ENCODE assay signal across 26 cellular contexts in genomic region chr13:99536023-99536422, GRCh38.
"Had no signal": no experiment of that assay in that cellular context is flagged by ENCODE, and none has a peak within 500 bp of the region (broad histone marks: within the 10 kb centered on the region; RNA-seq: fewer than 3 reads in every experiment).

No MANE protein-coding gene starts in this region.

- H3K4me1 ChIP-seq: left lung, lower lobe of right lung, right atrium auricular region, right lobe of liver, suprapubic skin, tibial artery, upper lobe of right lung had no signal

- H3K27me3 Mint-ChIP-seq: naive thymus-derived CD4-positive, alpha-beta T cell; natural killer cell treated with Interleukin-12 subunit alpha and Interleukin-12 subunit beta and Interleukin-15 and Interleukin-18, amount 100 ng/mL, for 72 hours; progenitor cell of endocrine pancreas; stimulated activated naive CD8-positive, alpha-beta T cell treated with anti-CD3 and anti-CD28 coated beads, Interleukin-15, Interleukin-2, amounts not matched to agents 100 ng/mL and 50 ng/mL, for 24 hours had no signal

- H3K9me3 ChIP-seq: left lung, lower lobe of right lung, mucosa of descending colon, ovary, right atrium auricular region, right lobe of liver, spleen, suprapubic skin, thoracic aorta, tibial artery, upper lobe of right lung had no signal

- H3K27me3 ChIP-seq: left lung, ovary, right atrium auricular region, right lobe of liver, spleen, suprapubic skin, tibial artery, upper lobe of right lung had no signal

- H3K4me3 Mint-ChIP-seq: immature natural killer cell; naive thymus-derived CD4-positive, alpha-beta T cell; natural killer cell treated with Interleukin-12 subunit alpha and Interleukin-12 subunit beta and Interleukin-15 and Interleukin-18, amount 100 ng/mL, for 72 hours; stimulated activated effector memory CD8-positive, alpha-beta T cell treated with anti-CD3 and anti-CD28 coated beads, Interleukin-12 subunit alpha, Interleukin-12 subunit beta, amount 100 ng/mL, for 72 hours; stimulated activated naive CD8-positive, alpha-beta T cell treated with anti-CD3 and anti-CD28 coated beads, Interleukin-15, Interleukin-2, amounts not matched to agents 100 ng/mL and 50 ng/mL, for 24 hours had no signal

- H3K4me3 ChIP-seq: left lung, lower lobe of right lung, mucosa of descending colon, ovary, right atrium auricular region, right lobe of liver, spleen, suprapubic skin, thoracic aorta, tibial artery, upper lobe of right lung had no signal

- ATAC-seq: left colon; left lung; lower lobe of right lung; mucosa of descending colon; naive thymus-derived CD4-positive, alpha-beta T cell; natural killer cell treated with Interleukin-12 subunit alpha and Interleukin-12 subunit beta and Interleukin-15 and Interleukin-18, amount 100 ng/mL, for 72 hours; right lobe of liver; stimulated activated effector memory CD8-positive, alpha-beta T cell treated with anti-CD3 and anti-CD28 coated beads, Interleukin-12 subunit alpha, Interleukin-12 subunit beta, amount 100 ng/mL, for 72 hours; upper lobe of right lung had no signal

- H3K36me3 ChIP-seq: ovary had no signal

- DNase-seq: hippocampal formation; immature natural killer cell; kidney; left colon; left lung; lower lobe of right lung; midbrain; mucosa of descending colon; naive thymus-derived CD4-positive, alpha-beta T cell; ovary; right lobe of liver; spleen; stimulated activated CD4-positive, alpha-beta T cell treated with anti-CD3 and anti-CD28 coated beads, Interleukin-4, amount 100 ng/mL, for 24 hours; stimulated activated naive CD4-positive, alpha-beta T cell; tibial artery; trophoblast cell; upper lobe of right lung had no signal

- FAIRE-seq: islet of Langerhans, kidney, urothelium cell line had no signal

- H3K27ac Mint-ChIP-seq: immature natural killer cell; natural killer cell treated with Interleukin-12 subunit alpha and Interleukin-12 subunit beta and Interleukin-15 and Interleukin-18, amount 100 ng/mL, for 72 hours; progenitor cell of endocrine pancreas; stimulated activated effector memory CD8-positive, alpha-beta T cell treated with anti-CD3 and anti-CD28 coated beads, Interleukin-12 subunit alpha, Interleukin-12 subunit beta, amount 100 ng/mL, for 72 hours; stimulated activated naive CD8-positive, alpha-beta T cell treated with anti-CD3 and anti-CD28 coated beads, Interleukin-15, Interleukin-2, amounts not matched to agents 100 ng/mL and 50 ng/mL, for 24 hours had no signal

- H3K27ac ChIP-seq: left lung, lower lobe of right lung, ovary, right atrium auricular region, right lobe of liver, spleen, suprapubic skin, thoracic aorta, tibial artery, upper lobe of right lung had no signal

- H3K9me3 Mint-ChIP-seq: immature natural killer cell; naive thymus-derived CD4-positive, alpha-beta T cell; natural killer cell treated with Interleukin-12 subunit alpha and Interleukin-12 subunit beta and Interleukin-15 and Interleukin-18, amount 100 ng/mL, for 72 hours; stimulated activated effector memory CD8-positive, alpha-beta T cell treated with anti-CD3 and anti-CD28 coated beads, Interleukin-12 subunit alpha, Interleukin-12 subunit beta, amount 100 ng/mL, for 72 hours; stimulated activated naive CD8-positive, alpha-beta T cell treated with anti-CD3 and anti-CD28 coated beads, Interleukin-15, Interleukin-2, amounts not matched to agents 100 ng/mL and 50 ng/mL, for 24 hours had no signal
